22 cellular contexts compared by ENCODE assay signal in genomic region chr1:93842750-93843500, GRCh38. TPM values are rescaled to one million over a fixed set of nuclear protein-coding genes. Genes with fewer than 3 reads are reported as not detected.
DNase-seq lines count a peak whose midpoint lies in the region; ATAC-seq and TF ChIP-seq lines count a peak whose summit lies in the region.
"Had no signal": no experiment of that assay in that cellular context is flagged by ENCODE, and none has a peak within 500 bp of the region (broad histone marks: within the 10 kb centered on the region; RNA-seq: fewer than 3 reads in every experiment).

No MANE protein-coding gene starts in this region.

- H2AFZ ChIP-seq in osteoblast (ENCODE audit: low read length): no peak overlapping the region

- H3K79me2 ChIP-seq in osteoblast (ENCODE audit: insufficient read depth, low read length): no peaks in the 10 kb centered on the region

- no peak overlapping the region for H3K4me3 ChIP-seq in CD4-positive, CD25-positive, alpha-beta regulatory T cell (ENCODE audit: low read depth, low read length)
- no peak overlapping the region for H3K4me3 ChIP-seq in osteoblast (ENCODE audit: insufficient read depth, low read length)
- H3K4me3 ChIP-seq: MG63 had no signal

- DNase-seq in CD4-positive, CD25-positive, alpha-beta regulatory T cell: no peak
- DNase-seq in M059J (ENCODE audit: low read depth) (peak; percentile 55), endothelial cell (ENCODE audit: low spot score) (no peak), osteoblast (ENCODE audit: insufficient read length, low spot score, missing footprints) (peak; percentile 50), NCI-H446 (lab: John Stamatoyannopoulos, UW) (no peak), Right ventricle myocardium superior (no peak)
- no peak for DNase-seq in activated CD4-positive, alpha-beta memory T cell treated with anti-CD3 and anti-CD28 coated beads for 36 hours
- DNase-seq: activated CD4-positive, alpha-beta T cell treated with anti-CD3 and anti-CD28 coated beads, Interleukin-2, amount 50 U/mL, for 48 hours; activated CD4-positive, CD25-positive, alpha-beta regulatory T cell; activated effector memory CD4-positive, alpha-beta T cell treated with anti-CD3 and anti-CD28 coated beads, Interleukin-2, amount 50 U/mL, for 16 hours; activated naive CD8-positive, alpha-beta T cell treated with anti-CD3 and anti-CD28 coated beads, Interleukin-2, amount 50 U/mL, for 24 hours; DMS79; hypothalamus; islet precursor cell; MG63; NCI-H1436 treated with DMSO at 0.1 percent for 48 hours; NCI-H524 treated with DMSO at 0.1 percent for 48 hours; T1000 had no signal

- POLR2A ChIA-PET in activated CD4-positive, alpha-beta memory T cell treated with anti-CD3 and anti-CD28 coated beads for 36 hours (lab: Charles Lee): interaction anchor here (1.1 kb wide), 1 partner anchor 213 kb away, joined by 3 read pairs; no protein-coding TSS in a partner anchor

- TF ChIP-seq CTCF in endothelial cell (IDR thresholded peaks at IDR 0.05; ENCODE audit: unreplicated experiment) (no peak), osteoblast (IDR thresholded peaks at IDR 0.05; ENCODE audit: extremely low read depth, low read depth, low read length) (no peak)

- H3K9me3 Mint-ChIP-seq in CD4-positive, CD25-positive, alpha-beta regulatory T cell: peaks cover 0 to 6% (median 0%) of the 10 kb centered on the region in 7 donors
- H3K9me3 Mint-ChIP-seq in endothelial cell (ENCODE audit: unreplicated experiment): no peaks in the 10 kb centered on the region
- H3K9me3 Mint-ChIP-seq in activated CD4-positive, alpha-beta memory T cell treated with anti-CD3 and anti-CD28 coated beads for 36 hours: no peaks in the 10 kb centered on the region
- H3K9me3 Mint-ChIP-seq: activated naive CD8-positive, alpha-beta T cell treated with anti-CD3 and anti-CD28 coated beads, Interleukin-2, amount 50 U/mL, for 24 hours; neural crest cell had no signal

- peak overlapping the region in 1 of 4 donors; percentile 21 for H3K4me3 Mint-ChIP-seq in CD4-positive, CD25-positive, alpha-beta regulatory T cell
- no peak overlapping the region for H3K4me3 Mint-ChIP-seq in endothelial cell (ENCODE audit: unreplicated experiment)
- no peak overlapping the region for H3K4me3 Mint-ChIP-seq in activated CD4-positive, alpha-beta memory T cell treated with anti-CD3 and anti-CD28 coated beads for 36 hours
- H3K4me3 Mint-ChIP-seq: activated naive CD8-positive, alpha-beta T cell treated with anti-CD3 and anti-CD28 coated beads, Interleukin-2, amount 50 U/mL, for 24 hours; neural crest cell had no signal

- peak overlapping the region; percentile 26 for H3K4me2 ChIP-seq in osteoblast (ENCODE audit: insufficient read depth, low read length)

- ATAC-seq in CD4-positive, CD25-positive, alpha-beta regulatory T cell (ENCODE audit: low read depth in 2 of 2): no peak
- ATAC-seq in HG03175 (IDR thresholded peaks at IDR 0.05; ENCODE audit: unreplicated experiment): no peak
- ATAC-seq in Right ventricle myocardium superior (ENCODE audit: poor library complexity): no peak
- ATAC-seq: activated naive CD8-positive, alpha-beta T cell treated with anti-CD3 and anti-CD28 coated beads, Interleukin-2, amount 50 U/mL, for 24 hours; sciatic nerve had no signal

- intact Hi-C loops in activated CD4-positive, alpha-beta memory T cell treated with anti-CD3 and anti-CD28 coated beads for 36 hours (cut with micrococcal nuclease): loop anchor here (10.0 kb wide), 1 partner anchor 1368 kb away; no protein-coding TSS in a partner anchor
- intact Hi-C loops in Right ventricle myocardium superior (cut with DNase I): loop anchor here (10.0 kb wide), 4 partner anchors 218 to 538 kb away; no protein-coding TSS in a partner anchor

- no peaks in the 10 kb centered on the region for H3K36me3 Mint-ChIP-seq in CD4-positive, CD25-positive, alpha-beta regulatory T cell
- H3K36me3 Mint-ChIP-seq in endothelial cell (ENCODE audit: low read depth, unreplicated experiment): peaks cover 29% of the 10 kb centered on the region
- peaks cover 5% of the 10 kb centered on the region for H3K36me3 Mint-ChIP-seq in activated CD4-positive, alpha-beta memory T cell treated with anti-CD3 and anti-CD28 coated beads for 36 hours
- H3K36me3 Mint-ChIP-seq: IgD-negative memory B cell had no signal

- CTCF ChIA-PET in activated CD4-positive, alpha-beta memory T cell treated with anti-CD3 and anti-CD28 coated beads for 36 hours (lab: Charles Lee): interaction anchor here (1.5 to 8.0 kb wide), 8 partner anchors 27 to 539 kb away, joined by 3 to 159 read pairs (median 12); no protein-coding TSS in a partner anchor

- no peaks in the 10 kb centered on the region for H4K20me1 ChIP-seq in osteoblast (ENCODE audit: insufficient read depth, low read length)

- no peaks in the 10 kb centered on the region for H3K9me3 ChIP-seq in CD4-positive, CD25-positive, alpha-beta regulatory T cell (ENCODE audit: control insufficient read depth in 2 of 2, low read length in 2 of 2)
- H3K9me3 ChIP-seq in osteoblast (ENCODE audit: low read depth, low read length): no peaks in the 10 kb centered on the region
- H3K9me3 ChIP-seq: MG63 had no signal

- H3K27me3 Mint-ChIP-seq in CD4-positive, CD25-positive, alpha-beta regulatory T cell: peaks cover 14% of the 10 kb centered on the region
- peaks cover 10% of the 10 kb centered on the region for H3K27me3 Mint-ChIP-seq in endothelial cell (ENCODE audit: unreplicated experiment)
- H3K27me3 Mint-ChIP-seq in activated CD4-positive, alpha-beta memory T cell treated with anti-CD3 and anti-CD28 coated beads for 36 hours: peaks cover 4% of the 10 kb centered on the region
- H3K27me3 Mint-ChIP-seq: IgD-negative memory B cell had no signal

- no peaks in the 10 kb centered on the region for H3K27me3 ChIP-seq in CD4-positive, CD25-positive, alpha-beta regulatory T cell (ENCODE audit: control insufficient read depth, insufficient read depth, low read length)
- H3K27me3 ChIP-seq in osteoblast (ENCODE audit: insufficient read depth, low read length): no peaks in the 10 kb centered on the region
- H3K27me3 ChIP-seq: MG63 had no signal

- peak overlapping the region in 2 of 3 donors; percentile 22 to 43 for H3K27ac Mint-ChIP-seq in CD4-positive, CD25-positive, alpha-beta regulatory T cell
- peak overlapping the region; percentile 12 for H3K27ac Mint-ChIP-seq in endothelial cell (ENCODE audit: unreplicated experiment)
- H3K27ac Mint-ChIP-seq in activated CD4-positive, alpha-beta memory T cell treated with anti-CD3 and anti-CD28 coated beads for 36 hours: no peak overlapping the region
- H3K27ac Mint-ChIP-seq: activated naive CD8-positive, alpha-beta T cell treated with anti-CD3 and anti-CD28 coated beads, Interleukin-2, amount 50 U/mL, for 24 hours; IgD-negative memory B cell had no signal

- peaks cover 6 to 29% (median 18%) of the 10 kb centered on the region in 4 donors for H3K4me1 Mint-ChIP-seq in CD4-positive, CD25-positive, alpha-beta regulatory T cell
- H3K4me1 Mint-ChIP-seq in endothelial cell (ENCODE audit: unreplicated experiment): peaks cover 19% of the 10 kb centered on the region
- H3K4me1 Mint-ChIP-seq in activated CD4-positive, alpha-beta memory T cell treated with anti-CD3 and anti-CD28 coated beads for 36 hours (ENCODE audit: low read depth): peaks cover 23% of the 10 kb centered on the region

- H3K36me3 ChIP-seq in CD4-positive, CD25-positive, alpha-beta regulatory T cell (ENCODE audit: control insufficient read depth, insufficient read depth, low read length): no peaks in the 10 kb centered on the region
- H3K36me3 ChIP-seq in osteoblast (ENCODE audit: insufficient read depth, low read length): no peaks in the 10 kb centered on the region
- H3K36me3 ChIP-seq: MG63 had no signal

- H3K27ac ChIP-seq in CD4-positive, CD25-positive, alpha-beta regulatory T cell (ENCODE audit: insufficient read depth, low read length, poor library complexity, severe bottlenecking): no peak overlapping the region
- peak overlapping the region; percentile 44 for H3K27ac ChIP-seq in osteoblast (ENCODE audit: low read depth, low read length)

- H3K4me1 ChIP-seq in CD4-positive, CD25-positive, alpha-beta regulatory T cell (ENCODE audit: control insufficient read depth, insufficient read depth, low read length, poor library complexity, severe bottlenecking): peaks cover 10% of the 10 kb centered on the region
- peaks cover 49% of the 10 kb centered on the region for H3K4me1 ChIP-seq in osteoblast (ENCODE audit: insufficient read depth, low read length)

RNA-seq across cellular contexts. Expression of gene DNTTIP2, which starts 36.1 kb away (rescaled TPM):
- total RNA-seq in CD4-positive, CD25-positive, alpha-beta regulatory T cell: 77.0 TPM
- polyA plus RNA-seq in CD4-positive, CD25-positive, alpha-beta regulatory T cell: 10 to 100 TPM; 70.4 to 87.2 (median 73.1) TPM
- 26.7 and 50.1 TPM in 2 replicates for total RNA-seq in M059J (2014; rRNA removed; shearing (Covaris generic))
- 61.8 TPM for total RNA-seq in endothelial cell (ENCODE audit: unreplicated experiment)
- total RNA-seq in osteoblast: 23.5 and 25.3 TPM in 2 replicates
- total RNA-seq in activated CD4-positive, alpha-beta memory T cell treated with anti-CD3 and anti-CD28 coated beads for 36 hours: 10 to 100 TPM; 84.4 to 91.1 TPM
- 32.0 TPM for total RNA-seq in Right ventricle myocardium superior

Comparison
In these comparisons a context has a peak if more than half of its experiments do, and no peak if none do; other contexts are left out.
1. DNase-seq: peak in M059J (single experiment) and osteoblast (single experiment); none in CD4-positive, CD25-positive, alpha-beta regulatory T cell (0 of 3), endothelial cell (single experiment), activated CD4-positive, alpha-beta memory T cell treated with anti-CD3 and anti-CD28 coated beads for 36 hours (single experiment), NCI-H446 (0 of 2) and Right ventricle myocardium superior (single experiment).